8 cellular contexts compared by ENCODE assay signal in genomic region chr6:119347466-119348307, GRCh38. TPM values are rescaled to one million over a fixed set of nuclear protein-coding genes. Genes with fewer than 3 reads are reported as not detected.
A peak's percentile ranks its signal among the peaks of the same experiment; 100 is the strongest.
DNase-seq lines count a peak whose midpoint lies in the region; ATAC-seq and TF ChIP-seq lines count a peak whose summit lies in the region.

No MANE protein-coding gene starts in this region.

- H3K9me3 ChIP-seq in CD8-positive, alpha-beta memory T cell (ENCODE audit: low read length): no peaks in the 10 kb centered on the region
- H3K9me3 ChIP-seq in breast epithelium (no peaks in the 10 kb centered on the region), left lung (no peaks in the 10 kb centered on the region)

- peaks cover 61 to 76% (median 70%) of the 10 kb centered on the region in 3 donors for H3K4me1 Mint-ChIP-seq in CD8-positive, alpha-beta memory T cell

- H3K27me3 ChIP-seq in CD8-positive, alpha-beta memory T cell (ENCODE audit: insufficient read depth, low read length, poor library complexity, severe bottlenecking): no peaks in the 10 kb centered on the region
- no peaks in the 10 kb centered on the region for H3K27me3 ChIP-seq in breast epithelium
- H3K27me3 ChIP-seq in left lung: no peaks in the 10 kb centered on the region

- CTCF ChIA-PET in CD8-positive, alpha-beta memory T cell (lab: Charles Lee): interaction anchor here (1.1 to 3.6 kb wide), 8 partner anchors 11 to 218 kb away, joined by 3 to 42 read pairs (median 6); no protein-coding TSS in a partner anchor

- H3K27ac ChIP-seq in CD8-positive, alpha-beta memory T cell (ENCODE audit: low read depth, low read length): peak overlapping the region; percentile 85
- H3K27ac ChIP-seq in breast epithelium (peak overlapping the region; percentile 95 to 97), left lung (peak overlapping the region; percentile 96 to 98)

- no peaks in the 10 kb centered on the region for H3K9me3 Mint-ChIP-seq in CD8-positive, alpha-beta memory T cell

- TF ChIP-seq POLR2A in GM19099 (IDR thresholded peaks at IDR 0.05; ENCODE audit: extremely low read depth, insufficient read length, low read depth) (peak; percentile 75), breast epithelium (IDR thresholded peaks at IDR 0.05) (no peak)

- POLR2A ChIA-PET in CD8-positive, alpha-beta memory T cell (lab: Charles Lee): interaction anchor here (0.6 to 3.4 kb wide), 7 partner anchors 11 to 1183 kb away, joined by 3 to 33 read pairs (median 3); no protein-coding TSS in a partner anchor

- intact Hi-C loops in breast epithelium (cut with DNase I; ENCODE audit: low total_unique reads) (no loop called here), left lung (cut with DNase I) (no loop called here)

- peaks cover 0 to 1% of the 10 kb centered on the region in 2 donors for H3K27me3 Mint-ChIP-seq in CD8-positive, alpha-beta memory T cell

- peak overlapping the region; percentile 95 to 99 (median 97) for H3K4me3 Mint-ChIP-seq in CD8-positive, alpha-beta memory T cell

- H3K36me3 Mint-ChIP-seq in CD8-positive, alpha-beta memory T cell: peaks cover 0 to 12% (median 0%) of the 10 kb centered on the region in 3 donors

- TF ChIP-seq CTCF in breast epithelium (IDR thresholded peaks at IDR 0.05) (no peak), left lung (IDR thresholded peaks at IDR 0.05) (no peak)

- peak; percentile 10 to 59 (median 12) for DNase-seq in CD8-positive, alpha-beta memory T cell
- DNase-seq in SHP77 (lab: John Stamatoyannopoulos, UW) (peak; percentile 25 to 42), breast epithelium (ENCODE audit: low spot score in 2 of 2) (no peak), left lung (peak; percentile 84 to 87), NCI-H1930 (lab: John Stamatoyannopoulos, UW) (no peak)
- DNase-seq in stimulated activated CD8-positive, alpha-beta memory T cell treated with anti-CD3 and anti-CD28 coated beads, Interleukin-2, amount 100 ng/mL, for 48 hours (ENCODE audit: low read depth in 2 of 2): peak; percentile 5 to 8

- peaks cover 12% of the 10 kb centered on the region for H3K4me1 ChIP-seq in CD8-positive, alpha-beta memory T cell (ENCODE audit: insufficient read depth, low read length)
- H3K4me1 ChIP-seq in breast epithelium (no peaks in the 10 kb centered on the region), left lung (peaks cover 12 to 72% of the 10 kb centered on the region in 2 donors)

- peak overlapping the region; percentile 78 for H3K4me3 ChIP-seq in CD8-positive, alpha-beta memory T cell (ENCODE audit: low read length)
- H3K4me3 ChIP-seq in breast epithelium (peak overlapping the region; percentile 84 to 97 (median 92)), left lung (peak overlapping the region; percentile 82 to 90)

- ATAC-seq in HG03196 (IDR thresholded peaks at IDR 0.05; ENCODE audit: unreplicated experiment) (peak; percentile 29), left lung (peak; percentile 25)

- peak overlapping the region; percentile 88 to 98 (median 97) for H3K27ac Mint-ChIP-seq in CD8-positive, alpha-beta memory T cell

- no peaks in the 10 kb centered on the region for H3K36me3 ChIP-seq in CD8-positive, alpha-beta memory T cell (ENCODE audit: insufficient read depth, low read length)
- H3K36me3 ChIP-seq in breast epithelium: no peaks in the 10 kb centered on the region
- no peaks in the 10 kb centered on the region for H3K36me3 ChIP-seq in left lung

RNA-seq across cellular contexts. Expression of gene MAN1A1, which starts 1.9 kb away (rescaled TPM):
- 10 to 100 TPM; 36.9 to 38.4 TPM for total RNA-seq in CD8-positive, alpha-beta memory T cell
- 23.8 TPM for polyA plus RNA-seq in CD8-positive, alpha-beta memory T cell
- total RNA-seq in breast epithelium: 100 to 1,000 TPM in 2 of 3 donors, 10 to 100 TPM in 1; 81.2 to 481 (median 104) TPM
- total RNA-seq in left lung: 10 to 100 TPM; 49.6 to 58.7 TPM

Comparison
In these comparisons a context has a peak if more than half of its experiments do, and no peak if none do; other contexts are left out.
1. DNase-seq: peak in CD8-positive, alpha-beta memory T cell (5 of 5), SHP77 (2 of 2), left lung (2 of 2) and stimulated activated CD8-positive, alpha-beta memory T cell treated with anti-CD3 and anti-CD28 coated beads, Interleukin-2, amount 100 ng/mL, for 48 hours (2 of 2); none in breast epithelium (0 of 2) and NCI-H1930 (0 of 2).
2. Peak in every context shown above with its lines, with median percentiles within 50 percentile points of each other: H3K27ac ChIP-seq and H3K4me3 ChIP-seq.